ENCODE assay signal across 7 cellular contexts in the genomic region with DNA sequence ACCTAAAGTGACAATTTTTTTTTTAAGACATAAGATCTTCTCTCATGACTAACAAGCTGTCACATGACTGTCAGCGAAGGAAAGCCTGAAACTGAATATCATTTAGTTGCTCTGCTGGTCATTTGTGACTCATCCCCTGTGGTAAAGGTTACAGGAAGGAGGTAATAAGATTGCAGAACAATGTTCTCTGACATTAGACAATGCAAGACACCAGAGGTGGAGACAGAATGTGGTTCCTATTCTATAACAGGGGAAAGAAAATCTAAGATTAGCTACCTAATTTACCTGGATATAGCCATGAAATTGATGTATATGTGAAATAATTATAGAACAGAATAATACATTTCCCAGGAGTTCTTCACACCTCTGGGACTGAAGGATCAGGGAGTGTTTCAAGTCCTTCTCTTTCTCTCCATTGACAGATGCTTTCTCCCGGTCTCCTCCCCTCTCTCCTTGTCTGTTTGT. TPM values are rescaled to one million over a fixed set of nuclear protein-coding genes. Genes with fewer than 3 reads are reported as not detected.
DNase-seq lines count a peak whose midpoint lies in the region; ATAC-seq lines count a peak whose summit lies in the region.

No MANE protein-coding gene starts in this region.

- peak; percentile 97 for DNase-seq in MV-4-11 (lab: John Stamatoyannopoulos, UW)
- DNase-seq in dermis blood vessel endothelial cell: peak; percentile 83
- peak; percentile 33 for DNase-seq in smooth muscle cell of the brain vasculature (ENCODE audit: low read depth, low spot score)
- no peak for DNase-seq in NCI-H524 (lab: John Stamatoyannopoulos, UW)
- no peak for DNase-seq in NCI-H1930 (lab: John Stamatoyannopoulos, UW)

- ATAC-seq in GM18519 (IDR thresholded peaks at IDR 0.05; ENCODE audit: low FRiP score, unreplicated experiment) (peak; percentile 92), HG02588 (IDR thresholded peaks at IDR 0.05; ENCODE audit: unreplicated experiment) (peak; percentile 96)

RNA-seq across cellular contexts. Expression of gene LRGUK, which starts 47.7 kb away (rescaled TPM):
- total RNA-seq in dermis blood vessel endothelial cell: 0.05 and 0.17 TPM in 2 replicates

Comparison
In these comparisons a context has a peak if more than half of its experiments do, and no peak if none do; other contexts are left out.
1. DNase-seq: peak in MV-4-11 (single experiment), dermis blood vessel endothelial cell (single experiment) and smooth muscle cell of the brain vasculature (single experiment); none in NCI-H524 (0 of 2) and NCI-H1930 (0 of 2).